In genomic region chr15:89419370-89419984, GRCh38 we compare ENCODE assay signal across 1 cellular context.
TF ChIP-seq lines count a peak whose summit lies in the region.

No MANE protein-coding gene starts in this region.

TF ChIP-seq in GM12878, 131 proteins besides CTCF, POLR2A, EP300 and RAD21 (continued from another document):
- TF ChIP-seq CEBPZ (IDR thresholded peaks at IDR 0.05; ENCODE audit: low read depth, low read length) = no peak
